8 cellular contexts compared by ENCODE assay signal in the genomic region with DNA sequence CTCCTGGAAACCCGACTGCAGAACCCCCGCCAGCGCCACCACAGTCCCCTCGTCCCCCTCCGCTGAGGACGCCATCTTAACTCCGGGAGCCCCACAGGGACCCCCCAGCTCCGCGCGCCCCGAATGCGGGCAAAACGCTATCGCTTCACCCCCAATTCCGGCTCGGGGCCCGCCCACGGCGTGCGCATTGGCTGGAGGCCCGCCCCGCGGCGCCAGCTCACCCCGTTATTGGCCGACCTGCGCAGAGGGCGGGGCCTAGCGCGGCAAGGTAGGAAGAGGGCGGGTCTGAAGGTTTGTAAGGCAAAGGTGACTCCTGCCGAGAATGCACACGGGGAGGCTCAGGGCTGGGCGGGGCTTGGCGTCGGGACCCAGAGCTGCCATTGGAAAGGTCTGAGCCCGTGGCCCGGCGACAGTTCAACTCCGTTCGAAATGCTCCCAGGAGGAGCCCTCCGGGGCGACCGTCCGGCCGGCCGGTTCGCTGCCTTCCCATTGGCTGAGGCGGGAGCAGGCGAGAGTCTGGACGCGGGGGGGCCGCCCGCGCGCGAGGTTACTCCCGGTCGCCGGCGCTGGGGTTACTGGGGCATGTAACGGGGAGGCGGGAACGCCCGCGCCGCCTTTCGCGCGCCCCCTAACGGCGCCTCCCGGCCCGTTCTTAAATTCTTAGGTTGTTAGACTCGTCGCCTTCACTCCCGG. TPM values are rescaled to one million over a fixed set of nuclear protein-coding genes. Genes with fewer than 3 reads are reported as not detected.
A peak's percentile ranks its signal among the peaks of the same experiment; 100 is the strongest.
DNase-seq lines count a peak whose midpoint lies in the region; ATAC-seq and TF ChIP-seq lines count a peak whose summit lies in the region.

A gene with protein sequence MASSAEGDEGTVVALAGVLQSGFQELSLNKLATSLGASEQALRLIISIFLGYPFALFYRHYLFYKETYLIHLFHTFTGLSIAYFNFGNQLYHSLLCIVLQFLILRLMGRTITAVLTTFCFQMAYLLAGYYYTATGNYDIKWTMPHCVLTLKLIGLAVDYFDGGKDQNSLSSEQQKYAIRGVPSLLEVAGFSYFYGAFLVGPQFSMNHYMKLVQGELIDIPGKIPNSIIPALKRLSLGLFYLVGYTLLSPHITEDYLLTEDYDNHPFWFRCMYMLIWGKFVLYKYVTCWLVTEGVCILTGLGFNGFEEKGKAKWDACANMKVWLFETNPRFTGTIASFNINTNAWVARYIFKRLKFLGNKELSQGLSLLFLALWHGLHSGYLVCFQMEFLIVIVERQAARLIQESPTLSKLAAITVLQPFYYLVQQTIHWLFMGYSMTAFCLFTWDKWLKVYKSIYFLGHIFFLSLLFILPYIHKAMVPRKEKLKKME (minus strand): TSS at position 127 of the 693 bp plus-strand sequence. CDS start 52 bp downstream, at position 75.

- peak within 1 kb of the TSS; percentile 90 for H3K4me3 Mint-ChIP-seq in CD8-positive, alpha-beta T cell
- peak within 1 kb of the TSS; percentile 88 for H3K4me3 Mint-ChIP-seq in activated CD4-positive, alpha-beta memory T cell treated with anti-CD3 and anti-CD28 coated beads for 36 hours

- H3K27me3 ChIP-seq in CD8-positive, alpha-beta T cell (ENCODE audit: insufficient read depth, low read length): no peaks in the 10 kb centered on the region
- no peaks in the 10 kb centered on the region for H3K27me3 ChIP-seq in dorsolateral prefrontal cortex
- H3K27me3 ChIP-seq in right lobe of liver: no peaks in the 10 kb centered on the region

- H3K9me3 Mint-ChIP-seq in CD8-positive, alpha-beta T cell: no peaks in the 10 kb centered on the region
- no peaks in the 10 kb centered on the region for H3K9me3 Mint-ChIP-seq in activated CD4-positive, alpha-beta memory T cell treated with anti-CD3 and anti-CD28 coated beads for 36 hours

- no peaks in the 10 kb centered on the region for H3K36me3 ChIP-seq in CD8-positive, alpha-beta T cell (ENCODE audit: insufficient read depth, low read length)
- H3K36me3 ChIP-seq in right lobe of liver: no peaks in the 10 kb centered on the region

- intact Hi-C loops in CD8-positive, alpha-beta T cell (cut with DNase I, micrococcal nuclease): loop anchor here (1.0 to 10.0 kb wide), 18 partner anchors 48 to 486 kb away; a partner anchor contains a TSS
- intact Hi-C loops in activated CD4-positive, alpha-beta memory T cell treated with anti-CD3 and anti-CD28 coated beads for 36 hours (cut with micrococcal nuclease): loop anchor here (1.0 to 5.0 kb wide), 8 partner anchors 24 to 171 kb away; a partner anchor contains a TSS
- intact Hi-C loops in dorsolateral prefrontal cortex (cut with DNase I): loop anchor here (1.0 to 5.0 kb wide), 5 partner anchors 48 to 146 kb away; a partner anchor contains a TSS
- intact Hi-C loops in right lobe of liver (cut with DNase I): no loop called here

- peak; percentile 85 for TF ChIP-seq CTCF in CD8-positive, alpha-beta T cell (IDR thresholded peaks at IDR 0.05)
- peak; percentile 69 to 97 (median 88) for TF ChIP-seq CTCF in dorsolateral prefrontal cortex (IDR thresholded peaks at IDR 0.05 in 54 of 56, conservative IDR thresholded peaks at IDR 0.05 in 2 of 56; ENCODE audit: low read depth in 1 of 56, partially characterized antibody in 56 of 56)
- TF ChIP-seq CTCF in right lobe of liver (IDR thresholded peaks at IDR 0.05): peak; percentile 84 to 95 (median 92)

- H3K4me1 Mint-ChIP-seq in CD8-positive, alpha-beta T cell (ENCODE audit: low read depth): peaks cover 37% of the 10 kb centered on the region
- H3K4me1 Mint-ChIP-seq in activated CD4-positive, alpha-beta memory T cell treated with anti-CD3 and anti-CD28 coated beads for 36 hours (ENCODE audit: low read depth): peaks cover 26% of the 10 kb centered on the region

- peaks cover 11% of the 10 kb centered on the region for H3K36me3 Mint-ChIP-seq in CD8-positive, alpha-beta T cell
- peaks cover 4% of the 10 kb centered on the region for H3K36me3 Mint-ChIP-seq in activated CD4-positive, alpha-beta memory T cell treated with anti-CD3 and anti-CD28 coated beads for 36 hours

- H3K9me3 ChIP-seq in CD8-positive, alpha-beta T cell (ENCODE audit: low read length): no peaks in the 10 kb centered on the region
- H3K9me3 ChIP-seq in right lobe of liver: no peaks in the 10 kb centered on the region

- peaks cover 13% of the 10 kb centered on the region for H3K4me1 ChIP-seq in CD8-positive, alpha-beta T cell (ENCODE audit: insufficient read depth, low read length)
- peaks cover 0 to 35% (median 3%) of the 10 kb centered on the region in 4 donors for H3K4me1 ChIP-seq in right lobe of liver

- WGBS in right lobe of liver (ENCODE audit: insufficient coverage, low coverage, low lambda C conversion rate, missing lambda C conversion rate): 0% methylated on average over 10 of the region's 77 CpGs

- POLR2A ChIA-PET in CD8-positive, alpha-beta T cell (lab: Charles Lee): interaction anchor here (0.7 to 2.5 kb wide), 12 partner anchors 9 to 329 kb away, joined by 3 to 16 read pairs (median 6); a partner anchor contains a TSS
- POLR2A ChIA-PET in activated CD4-positive, alpha-beta memory T cell treated with anti-CD3 and anti-CD28 coated beads for 36 hours (lab: Charles Lee): interaction anchor here (0.8 to 2.7 kb wide), 10 partner anchors 11 to 266 kb away, joined by 3 to 17 read pairs (median 4); a partner anchor contains a TSS

- peak; percentile 97 for ATAC-seq in CD8-positive, alpha-beta T cell
- ATAC-seq in GM19452 (IDR thresholded peaks at IDR 0.05; ENCODE audit: unreplicated experiment) (peak; percentile 95), right lobe of liver (peak; percentile 89 to 96 (median 92))

- H3K27me3 Mint-ChIP-seq in CD8-positive, alpha-beta T cell (ENCODE audit: low read depth): no peaks in the 10 kb centered on the region
- no peaks in the 10 kb centered on the region for H3K27me3 Mint-ChIP-seq in activated CD4-positive, alpha-beta memory T cell treated with anti-CD3 and anti-CD28 coated beads for 36 hours

- DNase-seq in CD8-positive, alpha-beta T cell: peak; percentile 94 to 98 (median 96)
- DNase-seq in HK-2 (ENCODE audit: unreplicated experiment): peak; percentile 96
- DNase-seq in NCI-H82 treated with DMSO at 0.1 percent for 48 hours (lab: John Stamatoyannopoulos, UW; ENCODE audit: unreplicated experiment): peak; percentile 90
- DNase-seq in activated CD4-positive, alpha-beta memory T cell treated with anti-CD3 and anti-CD28 coated beads for 36 hours: peak; percentile 98
- peak; percentile 96 to 99 (median 98) for DNase-seq in dorsolateral prefrontal cortex
- peak; percentile 98 to 99 (median 99) for DNase-seq in right lobe of liver
- DNase-seq in stimulated activated CD4-positive, alpha-beta T cell treated with anti-CD3 and anti-CD28 coated beads, Interleukin-4, amount 100 ng/mL, for 4 hours: peak; percentile 92 to 98

- H3K27ac Mint-ChIP-seq in CD8-positive, alpha-beta T cell: peak within 1 kb of the TSS; percentile 88
- H3K27ac Mint-ChIP-seq in activated CD4-positive, alpha-beta memory T cell treated with anti-CD3 and anti-CD28 coated beads for 36 hours: peak within 1 kb of the TSS; percentile 73

- peak within 1 kb of the TSS; percentile 79 for H3K27ac ChIP-seq in CD8-positive, alpha-beta T cell (ENCODE audit: low read depth, low read length)
- H3K27ac ChIP-seq in dorsolateral prefrontal cortex (peak within 1 kb of the TSS; percentile 63 to 98 (median 91)), right lobe of liver (peak within 1 kb of the TSS; percentile 78 to 84 (median 80))

- H3K4me3 ChIP-seq in CD8-positive, alpha-beta T cell (ENCODE audit: low read depth, low read length): peak within 1 kb of the TSS; percentile 82
- H3K4me3 ChIP-seq in dorsolateral prefrontal cortex (peak within 1 kb of the TSS; percentile 68 to 97 (median 89)), right lobe of liver (peak within 1 kb of the TSS; percentile 80 to 93 (median 81))

- peak; percentile 97 for TF ChIP-seq POLR2A in right lobe of liver (IDR thresholded peaks at IDR 0.05)

- CTCF ChIA-PET in CD8-positive, alpha-beta T cell (lab: Charles Lee): interaction anchor here (0.7 to 1.6 kb wide), 13 partner anchors 8 to 149 kb away, joined by 3 to 7 read pairs (median 4); a partner anchor contains a TSS
- CTCF ChIA-PET in activated CD4-positive, alpha-beta memory T cell treated with anti-CD3 and anti-CD28 coated beads for 36 hours (lab: Charles Lee): interaction anchor here (0.7 to 2.8 kb wide), 25 partner anchors 10 to 166 kb away, joined by 3 to 16 read pairs (median 5); a partner anchor contains a TSS

RNA-seq across cellular contexts. Expression of the gene that starts here (rescaled TPM):
- total RNA-seq in CD8-positive, alpha-beta T cell: 10 to 100 TPM; 24.4 to 27.1 TPM
- total RNA-seq in activated CD4-positive, alpha-beta memory T cell treated with anti-CD3 and anti-CD28 coated beads for 36 hours: 10 to 100 TPM; 18.3 to 20.5 TPM
- total RNA-seq in dorsolateral prefrontal cortex: 10 to 100 TPM; 10.6 to 35.2 (median 20.4) TPM
- total RNA-seq in right lobe of liver: 100 to 1,000 TPM in 1 of 6 experiments, 10 to 100 TPM in 5; 50.6 to 115 (median 77.5) TPM

Comparison
In these comparisons a context has a peak if more than half of its experiments do, and no peak if none do; other contexts are left out.
1. Peak in every context shown above with its lines: DNase-seq, ATAC-seq, H3K4me3 ChIP-seq and H3K27ac ChIP-seq.
2. intact Hi-C loops: an anchor here in CD8-positive, alpha-beta T cell (1.0 to 10.0 kb wide), activated CD4-positive, alpha-beta memory T cell treated with anti-CD3 and anti-CD28 coated beads for 36 hours (1.0 to 5.0 kb wide) and dorsolateral prefrontal cortex (1.0 to 5.0 kb wide); none called in right lobe of liver.